In genomic region chr9:69292078-69292477, GRCh38 we compare ENCODE assay signal across 1 cellular context.
TF ChIP-seq lines count a peak whose summit lies in the region.

No MANE protein-coding gene starts in this region.

TF ChIP-seq in HepG2, 621 proteins besides CTCF, POLR2A, EP300 and RAD21 (continued from another document):
- no peak for TF ChIP-seq LRRFIP1 (CRISPR knock-in tag; conservative IDR thresholded peaks at IDR 0.05)
- TF ChIP-seq RXRB (CRISPR knock-in tag; IDR thresholded peaks at IDR 0.05; ENCODE audit: borderline replicate concordance) = no peak
- TF ChIP-seq SMARCC2 (IDR thresholded peaks at IDR 0.05) = no peak
- no peak for TF ChIP-seq RAD51 (IDR thresholded peaks at IDR 0.05; ENCODE audit: borderline replicate concordance)
- TF ChIP-seq CEBPZ (IDR thresholded peaks at IDR 0.05; ENCODE audit: low read length) = no peak
- TF ChIP-seq AFF4 (CRISPR knock-in tag; IDR thresholded peaks at IDR 0.05) = no peak
